ENCODE assay signal across 8 cellular contexts in the genomic region with DNA sequence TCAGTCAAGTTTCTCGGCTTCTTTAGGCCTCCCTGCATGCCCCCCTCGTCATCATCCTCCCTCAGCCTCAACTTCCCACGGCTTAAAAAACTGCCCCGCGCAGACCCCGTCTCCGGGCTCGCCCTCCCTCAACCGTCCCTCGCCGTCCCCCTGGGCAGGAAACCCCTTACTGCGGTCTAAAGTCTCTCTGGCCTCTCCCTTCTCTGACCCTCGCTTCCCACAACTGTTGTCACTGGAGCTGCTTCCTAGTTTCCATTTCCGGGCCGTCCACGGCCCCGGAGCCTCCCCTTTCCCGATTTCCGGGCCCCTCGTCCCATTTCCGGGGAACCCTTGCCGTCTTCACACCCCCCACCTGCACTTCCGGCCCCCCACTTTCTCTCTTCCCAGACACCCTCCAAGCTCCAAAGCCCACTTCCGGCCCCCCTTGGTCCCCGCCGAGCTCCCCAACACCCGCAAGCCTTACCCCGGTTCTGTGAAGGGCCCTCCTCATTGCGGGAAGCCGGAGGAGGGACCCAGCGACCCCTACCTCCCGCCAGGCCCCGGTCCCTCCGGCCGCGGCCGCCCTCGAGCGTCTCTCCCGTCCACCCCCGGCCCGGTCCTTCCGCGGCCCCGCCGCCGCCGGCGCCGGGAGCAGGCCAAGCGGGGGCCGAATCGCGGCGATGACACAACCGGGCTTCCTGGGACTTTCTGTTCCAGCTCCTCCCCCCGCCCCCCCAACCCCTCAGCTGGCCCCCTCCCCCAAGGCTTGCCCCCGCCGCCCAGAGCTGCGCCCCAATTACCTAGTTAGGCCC. TPM values are rescaled to one million over a fixed set of nuclear protein-coding genes. Genes with fewer than 3 reads are reported as not detected.
DNase-seq lines count a peak whose midpoint lies in the region; ATAC-seq and TF ChIP-seq lines count a peak whose summit lies in the region.

No MANE protein-coding gene starts in this region.

- peak overlapping the region; percentile 97 for H3K27ac Mint-ChIP-seq in activated naive CD8-positive, alpha-beta T cell treated with anti-CD3 and anti-CD28 coated beads, Interleukin-2, amount 50 U/mL, for 24 hours

- H3K4me3 Mint-ChIP-seq in activated naive CD8-positive, alpha-beta T cell treated with anti-CD3 and anti-CD28 coated beads, Interleukin-2, amount 50 U/mL, for 24 hours, result peak overlapping the region; percentile 98

- H3K27ac ChIP-seq in HUES64 (ENCODE audit: low read depth, low read length) (peak overlapping the region; percentile 94), SK-N-MC (peak overlapping the region; percentile 93), heart right ventricle (peak overlapping the region; percentile 90 to 99 (median 98))

- peak overlapping the region; percentile 93 for H3K4me3 ChIP-seq in HUES64 (ENCODE audit: low read length)
- H3K4me3 ChIP-seq in SK-N-MC, result peak overlapping the region; percentile 86
- peak overlapping the region; percentile 55 to 94 (median 81) for H3K4me3 ChIP-seq in heart right ventricle

- H3K9ac ChIP-seq in HUES64 (ENCODE audit: low read depth, low read length) (peak overlapping the region; percentile 62), SK-N-MC (ENCODE audit: insufficient read length) (peak overlapping the region; percentile 96)

- intact Hi-C loops in heart right ventricle (cut with DNase I), result loop anchor here in 7 of 10 donors (5.0 to 10.0 kb wide), 2 partner anchors 116 to 119 kb away; no protein-coding TSS in a partner anchor
- intact Hi-C loops in posterior cingulate gyrus (cut with DNase I), result loop anchor here (5.0 kb wide), 1 partner anchor 139 kb away; no protein-coding TSS in a partner anchor

- H3K4me1 ChIP-seq in HUES64 (ENCODE audit: insufficient read depth, low read length), result peaks cover 13% of the 10 kb centered on the region
- H3K4me1 ChIP-seq in heart right ventricle, result peaks cover 0 to 46% (median 33%) of the 10 kb centered on the region in 9 donors

- H3K27me3 Mint-ChIP-seq in activated naive CD8-positive, alpha-beta T cell treated with anti-CD3 and anti-CD28 coated beads, Interleukin-2, amount 50 U/mL, for 24 hours, result no peaks in the 10 kb centered on the region

- peak; percentile 19 for ATAC-seq in GM21526 (IDR thresholded peaks at IDR 0.05; ENCODE audit: low FRiP score, unreplicated experiment)
- ATAC-seq in activated naive CD8-positive, alpha-beta T cell treated with anti-CD3 and anti-CD28 coated beads, Interleukin-2, amount 50 U/mL, for 24 hours, result peak; percentile 22
- ATAC-seq in heart right ventricle, result peak; percentile 48 to 71 (median 56)

- no peak for TF ChIP-seq CTCF in heart right ventricle (IDR thresholded peaks at IDR 0.05)

- H3K4me1 Mint-ChIP-seq in activated naive CD8-positive, alpha-beta T cell treated with anti-CD3 and anti-CD28 coated beads, Interleukin-2, amount 50 U/mL, for 24 hours, result peaks cover 47% of the 10 kb centered on the region

- peak; percentile 27 for DNase-seq in DMS79 (lab: John Stamatoyannopoulos, UW)
- DNase-seq in SK-N-MC (ENCODE audit: low read depth, low spot score), result no peak
- DNase-seq in activated naive CD8-positive, alpha-beta T cell treated with anti-CD3 and anti-CD28 coated beads, Interleukin-2, amount 50 U/mL, for 24 hours, result peak; percentile 73
- DNase-seq in heart right ventricle, result peak; percentile 70 to 80
- peak; percentile 73 to 97 (median 79) for DNase-seq in posterior cingulate gyrus
- peak; percentile 82 for DNase-seq in ureter (ENCODE audit: low spot score)

- peaks cover 4% of the 10 kb centered on the region for H3K9me3 Mint-ChIP-seq in activated naive CD8-positive, alpha-beta T cell treated with anti-CD3 and anti-CD28 coated beads, Interleukin-2, amount 50 U/mL, for 24 hours

- under 1% methylated on average over 58 of the region's 60 CpGs for WGBS in HUES64
- 0 to 1% methylated on average over 41 to 60 of the region's 60 CpGs for WGBS in heart right ventricle, 2 donors

- H3K36me3 Mint-ChIP-seq in activated naive CD8-positive, alpha-beta T cell treated with anti-CD3 and anti-CD28 coated beads, Interleukin-2, amount 50 U/mL, for 24 hours (ENCODE audit: low read depth), result peaks cover 23% of the 10 kb centered on the region

- H3K9me3 ChIP-seq in HUES64 (ENCODE audit: insufficient read depth, low read depth, low read length) (no peaks in the 10 kb centered on the region), SK-N-MC (ENCODE audit: low read depth, low read length) (no peaks in the 10 kb centered on the region), heart right ventricle (no peaks in the 10 kb centered on the region)

- no peaks in the 10 kb centered on the region for H3K27me3 ChIP-seq in HUES64 (ENCODE audit: insufficient read depth, low read length)
- H3K27me3 ChIP-seq in heart right ventricle, result no peaks in the 10 kb centered on the region

- peaks cover 17% of the 10 kb centered on the region for H3K36me3 ChIP-seq in HUES64 (ENCODE audit: insufficient read depth, low read length)
- H3K36me3 ChIP-seq in SK-N-MC (ENCODE audit: insufficient read depth, low read length), result peaks cover 22% of the 10 kb centered on the region
- H3K36me3 ChIP-seq in heart right ventricle, result peaks cover 0 to 27% (median 0%) of the 10 kb centered on the region in 9 donors

RNA-seq across cellular contexts. Expression of gene TRIP12, which starts 0.5 kb away (rescaled TPM):
- polyA plus RNA-seq in HUES64 (2013, experiment 1 of 2), result 63.3 TPM
- 65.7 TPM for polyA plus RNA-seq in HUES64 (2013, experiment 2 of 2)
- total RNA-seq in heart right ventricle (100 to 1,000 TPM; 152 to 247 (median 202) TPM), ureter (284 TPM)
- polyA plus RNA-seq in heart right ventricle, result 10 to 100 TPM; 15.6 to 25.3 TPM

RNA-seq across cellular contexts. Expression of gene FBXO36, which starts 1.0 kb away (rescaled TPM):
- polyA plus RNA-seq in HUES64 (2013, experiment 1 of 2), result 2.6 TPM
- 3.4 TPM for polyA plus RNA-seq in HUES64 (2013, experiment 2 of 2)
- total RNA-seq in heart right ventricle (1 to 10 TPM in 8 of 10 donors, under 1 TPM in 2; 0.59 to 1.4 (median 1.2) TPM), ureter (3.4 TPM)
- 1 to 10 TPM in 1 of 2 donors, under 1 TPM in 1; 0.15 to 1.1 TPM for polyA plus RNA-seq in heart right ventricle
